20 cellular contexts compared by ENCODE assay signal in genomic region chr2:149988361-149988760, GRCh38.
DNase-seq lines count a peak whose midpoint lies in the region; ATAC-seq, FAIRE-seq and TF ChIP-seq lines count a peak whose summit lies in the region.
"Had no signal": no experiment of that assay in that cellular context is flagged by ENCODE, and none has a peak within 500 bp of the region (broad histone marks: within the 10 kb centered on the region; RNA-seq: fewer than 3 reads in every experiment).

No MANE protein-coding gene starts in this region.

- no peaks in the 10 kb centered on the region for H3K9me1 ChIP-seq in endothelial cell of umbilical vein (replicated peaks; ENCODE audit: control insufficient read depth, extremely low read depth, insufficient read depth, low read length)

- FAIRE-seq in endothelial cell of umbilical vein (lab: Jason Lieb, UNC): no peak
- FAIRE-seq: GM12891, GM19239 had no signal

- no peaks in the 10 kb centered on the region; the same call in 1 of the 2 replicates for H3K36me3 ChIP-seq in Caco-2 (ENCODE audit: control insufficient read depth, insufficient read depth, low read length)
- H3K36me3 ChIP-seq in Panc1 (ENCODE audit: control insufficient read depth, insufficient read depth, low read length): no peaks in the 10 kb centered on the region
- H3K36me3 ChIP-seq in endothelial cell of umbilical vein (ENCODE audit: control insufficient read depth in 2 of 2, extremely low read depth in 1 of 2, insufficient read depth in 2 of 2, low read length in 2 of 2): no peaks in the 10 kb centered on the region
- no peaks in the 10 kb centered on the region for H3K36me3 ChIP-seq in osteoblast (ENCODE audit: insufficient read depth, low read length)
- no peaks in the 10 kb centered on the region for H3K36me3 ChIP-seq in ovary
- H3K36me3 ChIP-seq: BLaER1 treated with 17β-estradiol and CSF1 and Interleukin-3, amounts not matched to agents 10 nM and 100 nM had no signal

- TF ChIP-seq POLR2A in endothelial cell of umbilical vein (IDR thresholded peaks at IDR 0.05; ENCODE audit: low read depth, low read length) (no peak), ovary (IDR thresholded peaks at IDR 0.05) (no peak)

- H3K4me2 ChIP-seq in endothelial cell of umbilical vein (ENCODE audit: insufficient read depth, low read length) (no peak overlapping the region), osteoblast (ENCODE audit: insufficient read depth, low read length) (no peak overlapping the region)
- H3K4me2 ChIP-seq: BLaER1 treated with 17β-estradiol and CSF1 and Interleukin-3, amounts not matched to agents 10 nM and 100 nM had no signal

- WGBS in ovary, 3 donors: 82 to 89% (median 84%) methylated on average over 4 of the region's 4 CpGs

- H2AFZ ChIP-seq in endothelial cell of umbilical vein (ENCODE audit: low read depth, low read length) (no peak overlapping the region), osteoblast (ENCODE audit: low read length) (no peak overlapping the region)

- BruUV-seq in Caco-2 (replicated peaks; lab: Mats Ljungman, UMichigan): no TSS peak
- BruUV-seq in Panc1 (replicated peaks; lab: Mats Ljungman, UMichigan): no TSS peak
- no TSS peak for BruUV-seq in endothelial cell of umbilical vein (replicated peaks; lab: Mats Ljungman, UMichigan)

- H3K36me3 Mint-ChIP-seq in Caco-2 (ENCODE audit: insufficient read depth, unreplicated experiment) (peaks cover 13% of the 10 kb centered on the region), type B pancreatic cell (no peaks in the 10 kb centered on the region)
- H3K36me3 Mint-ChIP-seq: CD8-positive, alpha-beta T cell; IgD-negative memory B cell had no signal

- no peaks in the 10 kb centered on the region for H3K27me3 ChIP-seq in Caco-2 (replicated peaks; ENCODE audit: control insufficient read depth, insufficient read depth, low read length)
- H3K27me3 ChIP-seq in Panc1 (ENCODE audit: control insufficient read depth, insufficient read depth, low read length): no peaks in the 10 kb centered on the region
- no peaks in the 10 kb centered on the region for H3K27me3 ChIP-seq in endothelial cell of umbilical vein (ENCODE audit: control insufficient read depth in 2 of 2, insufficient read depth in 2 of 2, low read length in 2 of 2)
- no peaks in the 10 kb centered on the region for H3K27me3 ChIP-seq in osteoblast (ENCODE audit: insufficient read depth, low read length)
- no peaks in the 10 kb centered on the region for H3K27me3 ChIP-seq in ovary
- H3K27me3 ChIP-seq: BLaER1 treated with 17β-estradiol and CSF1 and Interleukin-3, amounts not matched to agents 10 nM and 100 nM had no signal

- DNase-seq in Caco-2 (no peak), Panc1 (ENCODE audit: low read depth, low spot score) (no peak), endothelial cell of umbilical vein (ENCODE audit: low read depth, low spot score) (peak; percentile 24), osteoblast (ENCODE audit: insufficient read length, low spot score, missing footprints) (peak; percentile 17), kidney glomerular epithelial cell (lab: John Stamatoyannopoulos, UW) (no peak), ovary (no peak), type B pancreatic cell (ENCODE audit: extremely low spot score, unreplicated experiment) (no peak)
- DNase-seq: 8988T; CD8-positive, alpha-beta T cell; DMS 273 treated with DMSO at 0.1 percent for 48 hours; GOT3; H7; HFFc6 had no signal

- no peaks in the 10 kb centered on the region for H3K79me2 ChIP-seq in endothelial cell of umbilical vein (ENCODE audit: control insufficient read depth, insufficient read depth, low read length)
- no peaks in the 10 kb centered on the region for H3K79me2 ChIP-seq in osteoblast (ENCODE audit: insufficient read depth, low read length)

- H3K27ac Mint-ChIP-seq in Caco-2 (ENCODE audit: unreplicated experiment): peak overlapping the region; percentile 87
- H3K27ac Mint-ChIP-seq in type B pancreatic cell: no peak overlapping the region
- H3K27ac Mint-ChIP-seq: B cell; CD8-positive, alpha-beta T cell; HFFc6; IgD-negative memory B cell had no signal

- CTCF ChIA-PET in Caco-2 (lab: Charles Lee): no interaction called here
- CTCF ChIA-PET in Panc1 (lab: Charles Lee): no interaction called here
- CTCF ChIA-PET in endothelial cell of umbilical vein (lab: Charles Lee): no interaction called here

- in situ Hi-C loops in Panc1 (cut with HindIII; ENCODE audit: low pct_unique_long_range_greater_than_20kb, low sequenced_read_pairs): no loop called here

- POLR2A ChIA-PET in Caco-2 (lab: Charles Lee): no interaction called here
- POLR2A ChIA-PET in Panc1 (lab: Charles Lee): no interaction called here
- POLR2A ChIA-PET in endothelial cell of umbilical vein (lab: Charles Lee): interaction anchor here (1.8 kb wide), 1 partner anchor 155 kb away, joined by 4 read pairs; no protein-coding TSS in a partner anchor

- H4K20me1 ChIP-seq in endothelial cell of umbilical vein (replicated peaks; ENCODE audit: control insufficient read depth, extremely low read depth, insufficient read depth, low read length) (no peaks in the 10 kb centered on the region), osteoblast (ENCODE audit: insufficient read depth, low read length) (no peaks in the 10 kb centered on the region)
- H4K20me1 ChIP-seq: BLaER1 treated with 17β-estradiol and CSF1 and Interleukin-3, amounts not matched to agents 10 nM and 100 nM had no signal

- H3K9me3 ChIP-seq in Caco-2 (no peaks in the 10 kb centered on the region; the same call in 1 of the 2 replicates), Panc1 (ENCODE audit: control insufficient read depth, insufficient read depth, low read depth, low read length) (no peaks in the 10 kb centered on the region), endothelial cell of umbilical vein (replicated peaks; ENCODE audit: control insufficient read depth, insufficient read depth, low read length) (no peaks in the 10 kb centered on the region), osteoblast (ENCODE audit: low read depth, low read length) (no peaks in the 10 kb centered on the region), ovary (no peaks in the 10 kb centered on the region)
- H3K9me3 ChIP-seq: BLaER1 treated with 17β-estradiol and CSF1 and Interleukin-3, amounts not matched to agents 10 nM and 100 nM had no signal

- H3K4me3 Mint-ChIP-seq in Caco-2 (ENCODE audit: unreplicated experiment) (no peak overlapping the region), type B pancreatic cell (no peak overlapping the region)
- H3K4me3 Mint-ChIP-seq: B cell; CD8-positive, alpha-beta T cell; HFFc6; IgD-negative memory B cell had no signal

- no peak for TF ChIP-seq EP300 in ovary (IDR thresholded peaks at IDR 0.05)

- no peaks in the 10 kb centered on the region for H3K27me3 Mint-ChIP-seq in Caco-2 (ENCODE audit: insufficient read depth, unreplicated experiment)
- H3K27me3 Mint-ChIP-seq in type B pancreatic cell: no peaks in the 10 kb centered on the region
- H3K27me3 Mint-ChIP-seq: B cell, IgD-negative memory B cell had no signal

- ATAC-seq in Panc1 (no peak), GM21786 (IDR thresholded peaks at IDR 0.05; ENCODE audit: unreplicated experiment) (no peak)
- ATAC-seq: CD8-positive, alpha-beta T cell; HCT116 had no signal

- TF ChIP-seq CTCF in Caco-2 (IDR thresholded peaks at IDR 0.05; ENCODE audit: insufficient read depth in 1 of 2, low read depth in 1 of 2, low read length in 1 of 2, severe bottlenecking in 1 of 2, unreplicated experiment in 1 of 2) (no peak), Panc1 (IDR thresholded peaks at IDR 0.05) (no peak), endothelial cell of umbilical vein (IDR thresholded peaks at IDR 0.05; ENCODE audit: extremely low read depth in 1 of 2, insufficient read depth in 1 of 2, low read depth in 1 of 2, low read length in 2 of 2) (no peak), osteoblast (IDR thresholded peaks at IDR 0.05; ENCODE audit: extremely low read depth, low read depth, low read length) (no peak), ovary (IDR thresholded peaks at IDR 0.05) (no peak), type B pancreatic cell (conservative IDR thresholded peaks at IDR 0.05) (no peak)

- H3K27ac ChIP-seq in Panc1 (ENCODE audit: low read length): peak overlapping the region; percentile 75
- no peak overlapping the region for H3K27ac ChIP-seq in endothelial cell of umbilical vein (ENCODE audit: insufficient read depth, low read depth, low read length)
- H3K27ac ChIP-seq in osteoblast (ENCODE audit: low read depth, low read length): no peak overlapping the region
- H3K27ac ChIP-seq in ovary: no peak overlapping the region
- H3K27ac ChIP-seq: BLaER1 treated with 17β-estradiol and CSF1 and Interleukin-3, amounts not matched to agents 10 nM and 100 nM had no signal

- H3K4me1 ChIP-seq in Caco-2 (peaks cover 37% of the 10 kb centered on the region), Panc1 (ENCODE audit: control insufficient read depth, insufficient read depth, low read length) (peaks cover 16% of the 10 kb centered on the region), endothelial cell of umbilical vein (ENCODE audit: control insufficient read depth, extremely low read depth, insufficient read depth, low read length) (peaks cover 26% of the 10 kb centered on the region), osteoblast (ENCODE audit: insufficient read depth, low read length) (peaks cover 36% of the 10 kb centered on the region), ovary (ENCODE audit: insufficient read depth) (no peaks in the 10 kb centered on the region)

- no peak overlapping the region for H3K9ac ChIP-seq in endothelial cell of umbilical vein (replicated peaks; ENCODE audit: extremely low read depth, insufficient read depth, low read length)
- H3K9ac ChIP-seq: BLaER1 treated with 17β-estradiol and CSF1 and Interleukin-3, amounts not matched to agents 10 nM and 100 nM had no signal

- dilution Hi-C loops in endothelial cell of umbilical vein (cut with MboI; ENCODE audit: extremely low pct_ligation_motif_present, low sequenced_read_pairs): no loop called here

- H3K4me1 Mint-ChIP-seq in Caco-2 (ENCODE audit: low read depth, unreplicated experiment) (peaks cover 43% of the 10 kb centered on the region), type B pancreatic cell (ENCODE audit: unreplicated experiment) (peaks cover 8% of the 10 kb centered on the region)
- H3K4me1 Mint-ChIP-seq: B cell, IgD-negative memory B cell had no signal

- intact Hi-C loops in Caco-2 (cut with micrococcal nuclease; ENCODE audit: unreplicated experiment): loop anchor here (2.0 to 10.0 kb wide), 3 partner anchors 110 to 496 kb away; partner anchors contain the start of gene RND3
- intact Hi-C loops in Panc1 (cut with micrococcal nuclease; ENCODE audit: unreplicated experiment): no loop called here
- intact Hi-C loops in endothelial cell of umbilical vein (cut with micrococcal nuclease): loop anchor here (2.0 to 10.0 kb wide), 3 partner anchors 144 to 496 kb away; partner anchors contain the start of gene RND3
- intact Hi-C loops in ovary (cut with DNase I): no loop called here

- H3K9me3 Mint-ChIP-seq in Caco-2 (ENCODE audit: unreplicated experiment): peaks cover 9% of the 10 kb centered on the region
- H3K9me3 Mint-ChIP-seq in type B pancreatic cell: no peaks in the 10 kb centered on the region
- H3K9me3 Mint-ChIP-seq: CD8-positive, alpha-beta T cell; HFFc6; IgD-negative memory B cell had no signal

- H3K4me3 ChIP-seq in Caco-2 (ENCODE audit: low read depth, low read length): no peak overlapping the region
- H3K4me3 ChIP-seq in Panc1 (ENCODE audit: low read depth in 2 of 2, low read length in 2 of 2): no peak overlapping the region
- H3K4me3 ChIP-seq in endothelial cell of umbilical vein (replicated peaks in 1 of 3; ENCODE audit: insufficient read depth in 1 of 3, low read depth in 1 of 3, low read length in 3 of 3): no peak overlapping the region
- no peak overlapping the region for H3K4me3 ChIP-seq in osteoblast (ENCODE audit: insufficient read depth, low read length)
- H3K4me3 ChIP-seq in ovary: no peak overlapping the region
- H3K4me3 ChIP-seq: BLaER1 treated with 17β-estradiol and CSF1 and Interleukin-3, amounts not matched to agents 10 nM and 100 nM had no signal

Comparison
In these comparisons a context has a peak if more than half of its experiments do, and no peak if none do; other contexts are left out.
1. DNase-seq: peak in endothelial cell of umbilical vein (single experiment) and osteoblast (single experiment); none in Caco-2 (0 of 2), Panc1 (single experiment), kidney glomerular epithelial cell (single experiment), ovary (0 of 5) and type B pancreatic cell (single experiment).
2. intact Hi-C loops: an anchor here in Caco-2 (2.0 to 10.0 kb wide) and endothelial cell of umbilical vein (2.0 to 10.0 kb wide); none called in Panc1 and ovary.